In genomic region chr19:29671026-29671392, GRCh38 we compare ENCODE assay signal across 8 cellular contexts. TPM values are rescaled to one million over a fixed set of nuclear protein-coding genes. Genes with fewer than 3 reads are reported as not detected.
A peak's percentile ranks its signal among the peaks of the same experiment; 100 is the strongest.
DNase-seq lines count a peak whose midpoint lies in the region; ATAC-seq and TF ChIP-seq lines count a peak whose summit lies in the region.
"Not testable (repeated sequence)": the region's sequence is repeated elsewhere in the genome, so short reads cannot be mapped to it uniquely, and the experiment has no call there.

No MANE protein-coding gene starts in this region.

- not testable (repeated sequence) for H3K9me3 Mint-ChIP-seq in CD8-positive, alpha-beta memory T cell; T-cell; activated T-cell treated with anti-CD3 and anti-CD28 coated beads, Interleukin-2, amount 50 U/mL, for 24 hours

- DNase-seq in CD8-positive, alpha-beta memory T cell; T-cell; activated T-cell treated with anti-CD3 and anti-CD28 coated beads, Interleukin-2, amount 50 U/mL, for 24 hours; esophagus muscularis mucosa (ENCODE audit: extremely low spot score); lower lobe of right lung; psoas muscle: not testable (repeated sequence)

- H3K27me3 Mint-ChIP-seq in CD8-positive, alpha-beta memory T cell; T-cell; activated T-cell treated with anti-CD3 and anti-CD28 coated beads, Interleukin-2, amount 50 U/mL, for 24 hours: not testable (repeated sequence)

- H3K27me3 ChIP-seq in CD8-positive, alpha-beta memory T cell (ENCODE audit: insufficient read depth, low read length, poor library complexity, severe bottlenecking); esophagus muscularis mucosa; lower lobe of right lung (ENCODE audit: low read depth); psoas muscle (ENCODE audit: insufficient read depth in 3 of 3, low read length in 2 of 3); thymus (ENCODE audit: control insufficient read depth, insufficient read depth): not testable (repeated sequence)

- TF ChIP-seq EP300 in esophagus muscularis mucosa (IDR thresholded peaks at IDR 0.05), result not testable (repeated sequence)

- peak overlapping the region; percentile 52 for H3K4me3 ChIP-seq in CD8-positive, alpha-beta memory T cell (ENCODE audit: low read length)
- H3K4me3 ChIP-seq in esophagus muscularis mucosa; thymus (ENCODE audit: low read length): not testable (repeated sequence)
- H3K4me3 ChIP-seq in lower lobe of right lung, result peak overlapping the region; percentile 4
- H3K4me3 ChIP-seq in psoas muscle, result peak overlapping the region; percentile 13

- not testable (repeated sequence) for ATAC-seq in T-cell (replicated peaks in 1 of 4); lower lobe of right lung
- ATAC-seq in psoas muscle, result peak in 2 of 4 donors; percentile 1

- H3K4me3 Mint-ChIP-seq in CD8-positive, alpha-beta memory T cell, result peak overlapping the region; percentile 61 to 95 (median 88)
- H3K4me3 Mint-ChIP-seq in T-cell, result peak overlapping the region; percentile 58 to 89 (median 62)
- H3K4me3 Mint-ChIP-seq in activated T-cell treated with anti-CD3 and anti-CD28 coated beads, Interleukin-2, amount 50 U/mL, for 24 hours, result peak overlapping the region; percentile 69

- H3K4me1 Mint-ChIP-seq in CD8-positive, alpha-beta memory T cell, result peaks cover 72 to 93% (median 84%) of the 10 kb centered on the region in 3 donors
- peaks cover 80 to 92% (median 90%) of the 10 kb centered on the region in 3 donors for H3K4me1 Mint-ChIP-seq in T-cell
- H3K4me1 Mint-ChIP-seq in activated T-cell treated with anti-CD3 and anti-CD28 coated beads, Interleukin-2, amount 50 U/mL, for 24 hours (ENCODE audit: low read depth), result peaks cover 88% of the 10 kb centered on the region

- H3K27ac Mint-ChIP-seq in CD8-positive, alpha-beta memory T cell, result peak overlapping the region; percentile 93 to 100 (median 98)
- peak overlapping the region; percentile 95 to 97 for H3K27ac Mint-ChIP-seq in T-cell
- peak overlapping the region; percentile 95 for H3K27ac Mint-ChIP-seq in activated T-cell treated with anti-CD3 and anti-CD28 coated beads, Interleukin-2, amount 50 U/mL, for 24 hours

- intact Hi-C loops in esophagus muscularis mucosa (cut with DNase I); lower lobe of right lung (cut with DNase I); psoas muscle (cut with DNase I): not testable (repeated sequence)

- CTCF ChIA-PET in CD8-positive, alpha-beta memory T cell (lab: Charles Lee), result interaction anchor here (0.8 to 6.6 kb wide), 15 partner anchors 9 to 271 kb away, joined by 3 to 105 read pairs (median 10); partner anchors contain the start of genes C19orf12, POP4 and URI1
- CTCF ChIA-PET in T-cell (lab: Charles Lee), result interaction anchor here (0.6 to 3.0 kb wide), 15 partner anchors 9 to 276 kb away, joined by 3 to 44 read pairs (median 4); partner anchors contain the start of genes C19orf12 (in 1 of the 2) and POP4 (in 1 of the 2)

- H3K4me1 ChIP-seq in CD8-positive, alpha-beta memory T cell (ENCODE audit: insufficient read depth, low read length), result peaks cover 94% of the 10 kb centered on the region
- H3K4me1 ChIP-seq in esophagus muscularis mucosa (peaks cover 77 to 99% (median 96%) of the 10 kb centered on the region in 4 donors), lower lobe of right lung (peaks cover 79% of the 10 kb centered on the region), psoas muscle (peaks cover 82% of the 10 kb centered on the region), thymus (ENCODE audit: control insufficient read depth, insufficient read depth, low read length) (peaks cover 71% of the 10 kb centered on the region)

- WGBS in esophagus muscularis mucosa, result 73% methylated on average over 6 of the region's 6 CpGs
- WGBS in psoas muscle, 3 donors, result 29 to 47% (median 32%) methylated on average over 6 of the region's 6 CpGs
- WGBS in thymus, result 93% methylated on average over 6 of the region's 6 CpGs

- TF ChIP-seq POLR2A in esophagus muscularis mucosa (IDR thresholded peaks at IDR 0.05; ENCODE audit: low read depth), result not testable (repeated sequence)

- H3K36me3 ChIP-seq in CD8-positive, alpha-beta memory T cell (ENCODE audit: insufficient read depth, low read length), result peaks cover 16% of the 10 kb centered on the region
- H3K36me3 ChIP-seq in esophagus muscularis mucosa (peaks cover 20 to 37% (median 30%) of the 10 kb centered on the region in 4 donors), lower lobe of right lung (peaks cover 29% of the 10 kb centered on the region), psoas muscle (ENCODE audit: insufficient read depth in 1 of 2, low read depth in 1 of 2) (peaks cover 12 to 23% of the 10 kb centered on the region in 2 donors), thymus (ENCODE audit: control insufficient read depth, insufficient read depth) (peaks cover 22% of the 10 kb centered on the region)

- POLR2A ChIA-PET in CD8-positive, alpha-beta memory T cell (lab: Charles Lee), result interaction anchor here (0.7 to 3.2 kb wide), 7 partner anchors 11 to 1534 kb away, joined by 4 to 45 read pairs (median 14); partner anchors contain the start of genes C19orf12 and POP4
- POLR2A ChIA-PET in T-cell (lab: Charles Lee), result interaction anchor here (0.6 to 1.2 kb wide), 2 partner anchors 65 to 81 kb away, joined by 4 to 7 read pairs; partner anchors contain the start of gene POP4 (in 1 of the 2)

- not testable (repeated sequence) for TF ChIP-seq CTCF in esophagus muscularis mucosa (IDR thresholded peaks at IDR 0.05); lower lobe of right lung (IDR thresholded peaks at IDR 0.05); psoas muscle (IDR thresholded peaks at IDR 0.05)

- not testable (repeated sequence) for H3K9me3 ChIP-seq in CD8-positive, alpha-beta memory T cell (ENCODE audit: low read length); esophagus muscularis mucosa; lower lobe of right lung; psoas muscle; thymus (ENCODE audit: control insufficient read depth)

- H3K27ac ChIP-seq in CD8-positive, alpha-beta memory T cell (ENCODE audit: low read depth, low read length), result peak overlapping the region; percentile 47
- H3K27ac ChIP-seq in angular gyrus (ENCODE audit: low read depth, low read length), result peak overlapping the region; percentile 24
- peak overlapping the region; percentile 52 to 65 (median 63) for H3K27ac ChIP-seq in esophagus muscularis mucosa (replicated peaks in 1 of 4)
- H3K27ac ChIP-seq in lower lobe of right lung, result peak overlapping the region; percentile 44
- H3K27ac ChIP-seq in psoas muscle, result peak overlapping the region; percentile 86
- H3K27ac ChIP-seq in thymus (ENCODE audit: low read depth), result peak overlapping the region; percentile 81

- peaks cover 2 to 53% (median 7%) of the 10 kb centered on the region in 3 donors for H3K36me3 Mint-ChIP-seq in CD8-positive, alpha-beta memory T cell
- peaks cover 24% of the 10 kb centered on the region for H3K36me3 Mint-ChIP-seq in T-cell
- peaks cover 86% of the 10 kb centered on the region for H3K36me3 Mint-ChIP-seq in activated T-cell treated with anti-CD3 and anti-CD28 coated beads, Interleukin-2, amount 50 U/mL, for 24 hours (ENCODE audit: low read depth)

RNA-seq across cellular contexts. Expression of gene PLEKHF1, which starts 5.7 kb away (rescaled TPM):
- total RNA-seq in CD8-positive, alpha-beta memory T cell, result 10 to 100 TPM; 21.3 to 23.0 TPM
- polyA plus RNA-seq in CD8-positive, alpha-beta memory T cell, result 57.7 TPM
- total RNA-seq in T-cell, result 10 to 100 TPM; 13.2 to 42.6 (median 34.5) TPM
- 10 to 100 TPM; 27.4 to 58.6 (median 36.1) TPM for total RNA-seq in esophagus muscularis mucosa
- 15.5 TPM for total RNA-seq in lower lobe of right lung
- 100 to 1,000 TPM in 1 of 4 donors, 10 to 100 TPM in 2, 1 to 10 TPM in 1; 5.1 to 119 (median 44.0) TPM for total RNA-seq in psoas muscle
- 10 to 100 TPM; 60.2 to 77.0 (median 73.8) TPM for polyA plus RNA-seq in psoas muscle
- polyA plus RNA-seq in thymus, result 35.4 TPM

RNA-seq across cellular contexts. Expression of gene C19orf12, which starts 44.1 kb away (rescaled TPM):
- total RNA-seq in CD8-positive, alpha-beta memory T cell, result 10 to 100 TPM; 32.3 to 35.3 TPM
- polyA plus RNA-seq in CD8-positive, alpha-beta memory T cell, result 33.0 TPM
- total RNA-seq in T-cell (10 to 100 TPM; 25.1 to 38.7 (median 34.2) TPM), esophagus muscularis mucosa (10 to 100 TPM; 27.0 to 52.9 (median 38.9) TPM), lower lobe of right lung (19.2 TPM), psoas muscle (10 to 100 TPM; 37.5 to 93.3 (median 55.6) TPM)
- polyA plus RNA-seq in psoas muscle (100 to 1,000 TPM in 1 of 3 donors, 10 to 100 TPM in 2; 46.8 to 142 (median 68.4) TPM), thymus (27.5 TPM)

Comparison
In these comparisons a context has a peak if more than half of its experiments do, and no peak if none do; other contexts are left out.
1. H3K27ac ChIP-seq: peak in every context shown above with its lines; median percentile 86 in psoas muscle; 81 in thymus; 63 in esophagus muscularis mucosa; 47 in CD8-positive, alpha-beta memory T cell; 44 in lower lobe of right lung; 24 in angular gyrus.